In the genomic region with DNA sequence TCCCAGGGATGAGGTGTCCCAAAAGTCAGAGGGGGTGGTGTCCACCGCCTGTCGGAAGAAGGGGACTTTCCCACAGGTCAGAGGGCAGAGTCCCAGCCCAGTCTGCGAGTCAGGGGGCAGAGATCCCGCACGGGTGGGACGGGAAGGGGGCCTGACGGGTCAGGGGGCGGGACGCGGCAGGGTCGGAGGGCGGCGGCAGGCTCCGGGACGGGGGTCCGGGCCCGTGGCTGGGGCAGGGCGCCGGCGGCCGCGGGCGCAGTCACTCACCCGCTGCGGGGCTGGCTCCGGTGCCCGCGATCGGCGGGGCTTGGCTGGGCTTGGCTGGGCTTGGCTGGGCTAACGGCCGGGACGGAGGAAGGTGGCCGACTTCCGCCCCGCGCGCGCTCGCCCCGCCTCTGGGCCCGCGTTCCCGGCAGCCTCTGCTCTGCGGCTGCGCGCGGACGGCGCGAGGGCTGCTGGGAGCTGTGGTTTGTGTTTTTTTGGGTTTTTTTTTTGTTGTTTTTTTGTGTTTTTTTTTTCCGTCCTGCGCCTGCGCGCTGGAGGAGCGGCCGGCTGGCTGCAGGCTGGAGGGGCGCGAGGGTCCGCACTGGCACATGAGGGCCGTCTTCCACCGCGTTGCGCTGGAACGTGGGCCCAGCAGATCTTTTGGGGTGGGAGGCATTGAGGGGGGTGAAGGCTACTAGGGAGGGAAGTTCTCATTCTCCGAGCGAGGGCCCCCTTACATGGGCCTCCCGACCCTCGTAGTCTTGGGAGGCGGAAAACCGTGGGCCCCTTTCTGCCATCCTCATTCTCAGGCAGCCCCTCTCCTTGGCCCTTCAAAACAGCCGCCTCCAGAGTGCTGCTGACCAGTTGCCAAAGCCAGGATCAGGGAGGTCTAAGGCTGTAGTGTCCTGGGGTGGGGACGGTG, we compare ENCODE assay signal across 8 cellular contexts. TPM values are rescaled to one million over a fixed set of nuclear protein-coding genes. Genes with fewer than 3 reads are reported as not detected.
DNase-seq lines count a peak whose midpoint lies in the region; ATAC-seq and TF ChIP-seq lines count a peak whose summit lies in the region.

A gene (minus strand): TSS at position 368 of the 907 bp plus-strand sequence. CDS start 12,142 bp downstream, outside the sequence.

- H3K27me3 ChIP-seq in RWPE2 (ENCODE audit: insufficient read depth, poor library complexity, severe bottlenecking): no peaks in the 10 kb centered on the region
- no peaks in the 10 kb centered on the region for H3K27me3 ChIP-seq in stomach smooth muscle (ENCODE audit: control insufficient read depth in 1 of 2, insufficient read depth in 2 of 2, low read length in 2 of 2)

- H3K27me3 Mint-ChIP-seq in neural crest cell (ENCODE audit: low read depth): no peaks in the 10 kb centered on the region

- H3K4me3 Mint-ChIP-seq in neural crest cell: peak within 1 kb of the TSS; percentile 93

- H3K27ac ChIP-seq in RWPE2 (ENCODE audit: poor library complexity, severe bottlenecking) (peak within 1 kb of the TSS; percentile 56), stomach smooth muscle (ENCODE audit: low read length) (peak within 1 kb of the TSS; percentile 60)

- peaks cover 11% of the 10 kb centered on the region for H3K9me3 Mint-ChIP-seq in neural crest cell

- H3K9me3 ChIP-seq in RWPE2 (ENCODE audit: severe bottlenecking) (peaks cover 9% of the 10 kb centered on the region), stomach smooth muscle (ENCODE audit: control insufficient read depth in 2 of 2, low read length in 2 of 2) (no peaks in the 10 kb centered on the region)

- no peak for TF ChIP-seq CTCF in RWPE2 (IDR thresholded peaks at IDR 0.05; ENCODE audit: poor library complexity, severe bottlenecking)
- TF ChIP-seq CTCF in fibroblast of villous mesenchyme (IDR thresholded peaks at IDR 0.05; ENCODE audit: insufficient read depth, low read depth, low read length): no peak
- no peak for TF ChIP-seq CTCF in neural crest cell (conservative IDR thresholded peaks at IDR 0.05)

- H3K4me1 ChIP-seq in RWPE2 (ENCODE audit: insufficient read depth, poor library complexity, severe bottlenecking) (peaks cover 40% of the 10 kb centered on the region), stomach smooth muscle (ENCODE audit: control insufficient read depth, insufficient read depth, low read length) (peaks cover 40% of the 10 kb centered on the region)

- H3K27ac Mint-ChIP-seq in neural crest cell (ENCODE audit: unreplicated experiment): peak within 1 kb of the TSS; percentile 95

- H3K36me3 ChIP-seq in RWPE2 (ENCODE audit: low read depth): peaks cover 24% of the 10 kb centered on the region
- H3K36me3 ChIP-seq in stomach smooth muscle (ENCODE audit: control insufficient read depth in 2 of 2, insufficient read depth in 2 of 2, low read length in 2 of 2): no peaks in the 10 kb centered on the region

- ATAC-seq in GM21423 (IDR thresholded peaks at IDR 0.05; ENCODE audit: unreplicated experiment) (peak; percentile 92), RWPE2 (ENCODE audit: low read depth) (peak; percentile 78)

- H3K9ac ChIP-seq in stomach smooth muscle (ENCODE audit: low read length in 2 of 2): peak within 1 kb of the TSS; percentile 90 to 93

- peaks cover 32% of the 10 kb centered on the region for H3K4me1 Mint-ChIP-seq in neural crest cell

- DNase-seq in DMS153 (lab: John Stamatoyannopoulos, UW): peak; percentile 24
- peak; percentile 94 for DNase-seq in HuH-7 (ENCODE audit: low spot score)
- DNase-seq in RWPE2 (ENCODE audit: low spot score): peak; percentile 50
- peak; percentile 80 for DNase-seq in activated effector memory CD4-positive, alpha-beta T cell treated with Interleukin-2 at 50 U/mL for 16 hours
- peak; percentile 87 for DNase-seq in fibroblast of villous mesenchyme (ENCODE audit: low read depth)
- peak; percentile 87 for DNase-seq in neural crest cell (ENCODE audit: low read depth, low spot score)

- H3K4me3 ChIP-seq in RWPE2 (ENCODE audit: severe bottlenecking): peak within 1 kb of the TSS; percentile 95
- H3K4me3 ChIP-seq in fibroblast of villous mesenchyme (ENCODE audit: low read depth, low read length): peak within 1 kb of the TSS; percentile 98
- H3K4me3 ChIP-seq in stomach smooth muscle (ENCODE audit: low read length in 2 of 2): peak within 1 kb of the TSS; percentile 96 to 98

- H3K36me3 Mint-ChIP-seq in neural crest cell (ENCODE audit: low read depth): peaks cover 3% of the 10 kb centered on the region

RNA-seq across cellular contexts. Expression of the gene that starts here (rescaled TPM):
- total RNA-seq in fibroblast of villous mesenchyme: 49.6 and 63.9 TPM in 2 replicates
- total RNA-seq in neural crest cell: 62.1 and 63.8 TPM in 2 replicates

Comparison
In these comparisons a context has a peak if more than half of its experiments do, and no peak if none do; other contexts are left out.
1. Peak in every context shown above with its lines: DNase-seq, ATAC-seq, H3K4me3 ChIP-seq and H3K27ac ChIP-seq.
2. DNase-seq: peak in every context shown above with its lines; median percentile 94 in HuH-7; 87 in fibroblast of villous mesenchyme; 87 in neural crest cell; 80 in activated effector memory CD4-positive, alpha-beta T cell treated with Interleukin-2 at 50 U/mL for 16 hours; 50 in RWPE2; 24 in DMS153.